ENCODE assay signal across 20 cellular contexts in the genomic region with DNA sequence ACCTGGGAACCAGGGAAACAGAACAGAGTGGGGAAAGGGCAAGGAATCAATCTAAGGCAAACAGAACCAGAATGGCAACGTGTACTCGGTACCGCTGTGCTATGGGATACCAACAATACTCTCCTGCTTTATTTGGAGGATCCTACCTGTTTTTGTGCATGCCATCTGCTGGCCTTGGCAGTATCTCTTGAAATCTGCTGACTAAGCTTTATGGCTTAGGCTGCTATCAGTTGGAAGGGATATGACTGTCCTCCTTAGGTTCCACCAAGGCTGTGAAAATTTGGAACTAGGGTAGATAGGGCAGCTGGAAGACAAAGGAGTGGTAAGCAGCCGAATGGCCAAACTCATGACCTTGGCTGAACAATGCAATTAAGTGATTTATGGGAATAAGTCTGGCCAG.
DNase-seq lines count a peak whose midpoint lies in the region; ATAC-seq, FAIRE-seq and TF ChIP-seq lines count a peak whose summit lies in the region.
"Had no signal": no experiment of that assay in that cellular context is flagged by ENCODE, and none has a peak within 500 bp of the region (broad histone marks: within the 10 kb centered on the region; RNA-seq: fewer than 3 reads in every experiment).

No MANE protein-coding gene starts in this region.

- no peak overlapping the region for H3K4ac ChIP-seq in IMR-90 (ENCODE audit: low read depth, low read length)
- no peak overlapping the region for H3K4ac ChIP-seq in H1 (replicated peaks; ENCODE audit: insufficient read length, low read depth, low read length)

- TF ChIP-seq RAD21 in IMR-90 (IDR thresholded peaks at IDR 0.05; ENCODE audit: low read length) (no peak), K562 (CRISPR knock-in tag; conservative IDR thresholded peaks at IDR 0.05 in 1 of 2, IDR thresholded peaks at IDR 0.05 in 1 of 2) (no peak), H1 (IDR thresholded peaks at IDR 0.05 in 1 of 2, conservative IDR thresholded peaks at IDR 0.05 in 1 of 2; ENCODE audit: low read depth in 2 of 2, low read length in 2 of 2) (no peak)

- no peak overlapping the region for H2BK15ac ChIP-seq in IMR-90 (ENCODE audit: low read depth, low read length)
- no peak overlapping the region for H2BK15ac ChIP-seq in H1 (ENCODE audit: low read length)

- H2BK5ac ChIP-seq in IMR-90 (ENCODE audit: low read depth, low read length, poor library complexity, severe bottlenecking), result no peak overlapping the region
- H2BK5ac ChIP-seq in H1 (ENCODE audit: low read depth, low read length), result no peak overlapping the region

- intact Hi-C loops in IMR-90 (cut with micrococcal nuclease) (no loop called here), K562 (cut with micrococcal nuclease) (no loop called here)

- H2BK120ac ChIP-seq in IMR-90 (ENCODE audit: low read depth, low read length) (no peak overlapping the region), H1 (replicated peaks; ENCODE audit: low read depth, low read length) (no peak overlapping the region)

- H4K20me1 ChIP-seq in IMR-90 (ENCODE audit: insufficient read depth, low read length) (no peaks in the 10 kb centered on the region), K562 (replicated peaks; ENCODE audit: control insufficient read depth, insufficient read depth, low read length) (no peaks in the 10 kb centered on the region), H1 (replicated peaks in 1 of 2; ENCODE audit: control insufficient read depth in 1 of 2, insufficient read depth in 2 of 2, low read length in 2 of 2) (no peaks in the 10 kb centered on the region)
- H4K20me1 ChIP-seq: BLaER1 had no signal

- H2BK20ac ChIP-seq in IMR-90 (ENCODE audit: low read depth, low read length) (no peak overlapping the region), H1 (ENCODE audit: low read length) (no peak overlapping the region)

- H3K9me1 ChIP-seq in IMR-90 (ENCODE audit: insufficient read depth, low read length) (no peaks in the 10 kb centered on the region), K562 (ENCODE audit: control insufficient read depth, insufficient read depth, low read length) (no peaks in the 10 kb centered on the region)

- no peaks in the 10 kb centered on the region for H3K79me2 ChIP-seq in K562 (ENCODE audit: control insufficient read depth, insufficient read depth, low read length)
- no peaks in the 10 kb centered on the region for H3K79me2 ChIP-seq in H1 (ENCODE audit: control insufficient read depth in 1 of 2, insufficient read depth in 2 of 2, low read length in 2 of 2)

- H3K36me3 ChIP-seq in IMR-90 (ENCODE audit: control insufficient read depth, insufficient read depth, low read length), result no peaks in the 10 kb centered on the region
- H3K36me3 ChIP-seq in K562 (ENCODE audit: control insufficient read depth, insufficient read depth, low read length), result no peaks in the 10 kb centered on the region
- H3K36me3 ChIP-seq in H1 (ENCODE audit: control insufficient read depth in 2 of 4, insufficient read depth in 4 of 4, low read length in 3 of 4), result no peaks in the 10 kb centered on the region; a peak in 1 of 8 replicates
- H3K36me3 ChIP-seq: BLaER1, HAP-1 had no signal

- H3K4me2 ChIP-seq in IMR-90 (ENCODE audit: low read depth, low read length) (no peak overlapping the region), K562 (ENCODE audit: insufficient read depth, low read length) (no peak overlapping the region), H1 (ENCODE audit: insufficient read depth in 1 of 2, low read depth in 2 of 2, low read length in 2 of 2) (no peak overlapping the region)
- H3K4me2 ChIP-seq: BLaER1, GM23338 had no signal

- H3K79me1 ChIP-seq in IMR-90 (ENCODE audit: low read depth in 1 of 2, low read length in 2 of 2), result no peaks in the 10 kb centered on the region
- no peaks in the 10 kb centered on the region for H3K79me1 ChIP-seq in H1 (ENCODE audit: low read depth, low read length)

- H3K27me3 ChIP-seq in IMR-90 (ENCODE audit: control insufficient read depth, insufficient read depth, low read length) (no peaks in the 10 kb centered on the region), K562 (ENCODE audit: control insufficient read depth in 2 of 2, insufficient read depth in 2 of 2, low read length in 2 of 2) (no peaks in the 10 kb centered on the region), H1 (replicated peaks in 1 of 4; ENCODE audit: control insufficient read depth in 3 of 4, extremely low read depth in 1 of 4, insufficient read depth in 3 of 4, low read length in 3 of 4) (no peaks in the 10 kb centered on the region)
- H3K27me3 ChIP-seq: BLaER1 had no signal

- H4K5ac ChIP-seq in IMR-90 (ENCODE audit: low read depth, low read length) (no peak overlapping the region), H1 (ENCODE audit: insufficient read length, low read depth, low read length) (no peak overlapping the region)

- TF ChIP-seq EP300 in K562 (IDR thresholded peaks at IDR 0.05; ENCODE audit: low read length), result no peak
- no peak for TF ChIP-seq EP300 in H1 (IDR thresholded peaks at IDR 0.05; ENCODE audit: borderline replicate concordance in 1 of 2, low read depth in 2 of 2, low read length in 2 of 2)

- H4K8ac ChIP-seq in IMR-90 (ENCODE audit: low read depth in 2 of 2, low read length in 2 of 2) (no peak overlapping the region), H1 (ENCODE audit: extremely low read depth, insufficient read depth, low read length) (no peak overlapping the region)

- WGBS in IMR-90 (ENCODE audit: extremely low coverage in 2 of 2, insufficient read length in 1 of 2), 2 experiments, result no CpG with 5 or more reads among the region's 4 CpGs
- WGBS in K562 (ENCODE audit: insufficient coverage, low coverage, missing lambda C conversion rate), result 0% methylated on average over 4 of the region's 4 CpGs
- WGBS in H1 (ENCODE audit: extremely low coverage in 1 of 2, insufficient coverage in 1 of 2, insufficient read length in 1 of 2, insufficient replicate concordance in 2 of 2, low coverage in 1 of 2, low lambda C conversion rate in 2 of 2, missing lambda C conversion rate in 1 of 2), 2 experiments, result 97% methylated on average over 4 of the region's 4 CpGs; no CpG with 5 or more reads in 1 of the 2 experiments

- no peak overlapping the region for H2AFZ ChIP-seq in IMR-90 (replicated peaks; ENCODE audit: low read length, poor library complexity)
- no peak overlapping the region for H2AFZ ChIP-seq in K562 (ENCODE audit: low read depth, low read length)
- H2AFZ ChIP-seq in H1 (ENCODE audit: low read length), result no peak overlapping the region
- H2AFZ ChIP-seq: GM23338 had no signal

- no peaks in the 10 kb centered on the region; the same call in 1 of the 2 replicates for H3K23me2 ChIP-seq in H1 (ENCODE audit: low read depth, low read length)

- TF ChIP-seq POLR2A in IMR-90 (IDR thresholded peaks at IDR 0.05; ENCODE audit: low read depth, low read length) (no peak), K562 (conservative IDR thresholded peaks at IDR 0.05) (no peak), H1 (IDR thresholded peaks at IDR 0.05; ENCODE audit: control extremely low read depth in 1 of 2, low read depth in 2 of 2, low read length in 2 of 2) (no peak)

- no peak overlapping the region for H2BK12ac ChIP-seq in H1 (ENCODE audit: low read depth, low read length)

- H3K9ac ChIP-seq in IMR-90 (ENCODE audit: low read depth, low read length) (no peak overlapping the region), K562 (ENCODE audit: insufficient read depth in 1 of 2, low read depth in 2 of 2, low read length in 2 of 2) (no peak overlapping the region), H1 (replicated peaks in 1 of 4; ENCODE audit: extremely low read depth in 1 of 4, low read depth in 3 of 4, low read length in 3 of 4) (no peak overlapping the region)
- H3K9ac ChIP-seq: BLaER1 had no signal

- H3K27ac ChIP-seq in IMR-90 (ENCODE audit: insufficient read depth, low read length) (no peak overlapping the region), K562 (ENCODE audit: extremely low read depth, low read depth, low read length) (no peak overlapping the region), H1 (ENCODE audit: low read depth, low read length) (no peak overlapping the region)
- H3K27ac ChIP-seq: BLaER1, C4-2B had no signal

- H3K23ac ChIP-seq in IMR-90 (ENCODE audit: low read depth, low read length) (no peak overlapping the region), H1 (ENCODE audit: insufficient read length) (no peak overlapping the region)

- no peak for TF ChIP-seq CTCF in IMR-90 (conservative IDR thresholded peaks at IDR 0.05; ENCODE audit: low read depth, low read length)
- no peak for TF ChIP-seq CTCF in K562 (IDR thresholded peaks at IDR 0.05 in 2 of 3, conservative IDR thresholded peaks at IDR 0.05 in 1 of 3; ENCODE audit: insufficient read depth in 2 of 3, low read depth in 1 of 3, low read length in 3 of 3)
- TF ChIP-seq CTCF in H1 (IDR thresholded peaks at IDR 0.05; ENCODE audit: control extremely low read depth in 1 of 3, insufficient read depth in 1 of 3, low read depth in 1 of 3, low read length in 3 of 3), result no peak

- no peak overlapping the region for H2AK9ac ChIP-seq in IMR-90 (replicated peaks; ENCODE audit: low read depth, low read length, poor library complexity)

- H3K4me3 ChIP-seq in IMR-90 (ENCODE audit: insufficient read depth, low read depth, low read length), result no peak overlapping the region
- H3K4me3 ChIP-seq in K562, result no peak overlapping the region
- H3K4me3 ChIP-seq in H1 (ENCODE audit: extremely low read depth in 1 of 4, insufficient read depth in 2 of 4, low read depth in 3 of 4, low read length in 4 of 4), result no peak overlapping the region
- H3K4me3 ChIP-seq: BLaER1, GM23338, HAP-1 had no signal

- ATAC-seq in IMR-90 (ENCODE audit: low read depth) (no peak), K562 (no peak), HG02981 (IDR thresholded peaks at IDR 0.05; ENCODE audit: unreplicated experiment) (no peak)
- ATAC-seq: CD8-positive, alpha-beta T cell had no signal

- in situ Hi-C loops in IMR-90 (cut with MboI; ENCODE audit: low sequenced_read_pairs), result no loop called here
- in situ Hi-C loops in K562 (cut with MboI), result no loop called here

- dilution Hi-C loops in IMR-90 (cut with HindIII; ENCODE audit: low sequenced_read_pairs, unreplicated experiment), result no loop called here

- DNase-seq in IMR-90, result no peak
- DNase-seq in K562 (ENCODE audit: extremely low read depth in 1 of 4, low spot score in 3 of 4), result no peak
- no peak for DNase-seq in H1 (ENCODE audit: low read depth in 1 of 2, low spot score in 2 of 2)
- no peak for DNase-seq in HT-29 (ENCODE audit: low spot score)
- no peak for DNase-seq in NCI-H1105 treated with DMSO at 0.1 percent for 48 hours (lab: John Stamatoyannopoulos, UW)
- DNase-seq: Caco-2; CD4-positive, CD25-positive, alpha-beta regulatory T cell; CD8-positive, alpha-beta T cell; DMS153; DND-41; HFFc6 had no signal

- BruUV-seq in IMR-90 (replicated peaks; lab: Mats Ljungman, UMichigan) (no TSS peak), K562 (replicated peaks; lab: Mats Ljungman, UMichigan) (no TSS peak)

- H3K4me1 ChIP-seq in IMR-90 (ENCODE audit: control insufficient read depth, insufficient read depth, low read length) (no peaks in the 10 kb centered on the region), K562 (replicated peaks in 1 of 2; ENCODE audit: control insufficient read depth in 2 of 2, insufficient read depth in 2 of 2, low read length in 2 of 2) (no peaks in the 10 kb centered on the region), H1 (replicated peaks in 1 of 4; ENCODE audit: control insufficient read depth in 3 of 4, insufficient read depth in 4 of 4, low read length in 3 of 4) (peaks cover 0 to 4% (median 2%) of the 10 kb centered on the region in 4 experiments; a peak in 2 of 7 replicates)
- H3K4me1 ChIP-seq: BLaER1, HAP-1 had no signal

- no peaks in the 10 kb centered on the region for H3K9me3 ChIP-seq in IMR-90 (ENCODE audit: control insufficient read depth, insufficient read depth, low read length)
- no peaks in the 10 kb centered on the region for H3K9me3 ChIP-seq in K562 (replicated peaks; ENCODE audit: control insufficient read depth, insufficient read depth, low read depth, low read length)
- no peaks in the 10 kb centered on the region for H3K9me3 ChIP-seq in H1 (ENCODE audit: insufficient read depth in 2 of 2, low read depth in 1 of 2, low read length in 1 of 2)
- H3K9me3 ChIP-seq: BLaER1, Caco-2, HAP-1 had no signal

- CTCF ChIA-PET in IMR-90 (lab: Yijun Ruan, JAX) (no interaction called here), K562 (lab: Yijun Ruan, JAX; ENCODE audit: low intra/inter-chr PET ratio) (no interaction called here), H1 (lab: Charles Lee; ENCODE audit: partially characterized antibody) (interaction anchor here (0.9 to 1.0 kb wide), 2 partner anchors 9 to 27 kb away, joined by 3 read pairs; no protein-coding TSS in a partner anchor)

- POLR2A ChIA-PET in IMR-90 (lab: Charles Lee; ENCODE audit: unreplicated experiment), result no interaction called here
- POLR2A ChIA-PET in K562 (lab: Yijun Ruan, JAX), result no interaction called here
- POLR2A ChIA-PET in H1 (lab: Charles Lee; ENCODE audit: partially characterized antibody), result no interaction called here

- H3K14ac ChIP-seq in IMR-90 (replicated peaks; ENCODE audit: low read depth, low read length) (no peak overlapping the region), H1 (ENCODE audit: insufficient read length) (no peak overlapping the region)

- H3K18ac ChIP-seq in IMR-90 (ENCODE audit: low read depth, low read length) (no peak overlapping the region), H1 (ENCODE audit: extremely low read depth, low read length) (no peak overlapping the region)

- FAIRE-seq in K562 (lab: Jason Lieb, UNC) (no peak), H1 (lab: Jason Lieb, UNC) (no peak)
- FAIRE-seq: G401.6, GM12892, GM19239, H54 had no signal

- H4K91ac ChIP-seq in IMR-90 (ENCODE audit: insufficient read depth, low read depth, low read length) (no peak overlapping the region), H1 (replicated peaks; ENCODE audit: insufficient read length, low read length) (no peak overlapping the region)

- H3K56ac ChIP-seq in IMR-90 (ENCODE audit: extremely low read depth, insufficient read depth, low read length), result no peak overlapping the region
- H3K56ac ChIP-seq in H1 (replicated peaks; ENCODE audit: insufficient read length, low read depth, low read length), result no peak overlapping the region

- H2AK5ac ChIP-seq in IMR-90 (ENCODE audit: low read depth, low read length), result no peak overlapping the region
- H2AK5ac ChIP-seq in H1 (ENCODE audit: low read depth, low read length), result no peak overlapping the region
